Comparison of ENCODE assay signal across 1 cellular context in genomic region chr16:58513874-58514273, GRCh38.
TF ChIP-seq lines count a peak whose summit lies in the region.

No MANE protein-coding gene starts in this region.

TF ChIP-seq in GM23338, 12 proteins besides CTCF, POLR2A, EP300 and RAD21 (continued from another document):
- TF ChIP-seq, protein P1, sequence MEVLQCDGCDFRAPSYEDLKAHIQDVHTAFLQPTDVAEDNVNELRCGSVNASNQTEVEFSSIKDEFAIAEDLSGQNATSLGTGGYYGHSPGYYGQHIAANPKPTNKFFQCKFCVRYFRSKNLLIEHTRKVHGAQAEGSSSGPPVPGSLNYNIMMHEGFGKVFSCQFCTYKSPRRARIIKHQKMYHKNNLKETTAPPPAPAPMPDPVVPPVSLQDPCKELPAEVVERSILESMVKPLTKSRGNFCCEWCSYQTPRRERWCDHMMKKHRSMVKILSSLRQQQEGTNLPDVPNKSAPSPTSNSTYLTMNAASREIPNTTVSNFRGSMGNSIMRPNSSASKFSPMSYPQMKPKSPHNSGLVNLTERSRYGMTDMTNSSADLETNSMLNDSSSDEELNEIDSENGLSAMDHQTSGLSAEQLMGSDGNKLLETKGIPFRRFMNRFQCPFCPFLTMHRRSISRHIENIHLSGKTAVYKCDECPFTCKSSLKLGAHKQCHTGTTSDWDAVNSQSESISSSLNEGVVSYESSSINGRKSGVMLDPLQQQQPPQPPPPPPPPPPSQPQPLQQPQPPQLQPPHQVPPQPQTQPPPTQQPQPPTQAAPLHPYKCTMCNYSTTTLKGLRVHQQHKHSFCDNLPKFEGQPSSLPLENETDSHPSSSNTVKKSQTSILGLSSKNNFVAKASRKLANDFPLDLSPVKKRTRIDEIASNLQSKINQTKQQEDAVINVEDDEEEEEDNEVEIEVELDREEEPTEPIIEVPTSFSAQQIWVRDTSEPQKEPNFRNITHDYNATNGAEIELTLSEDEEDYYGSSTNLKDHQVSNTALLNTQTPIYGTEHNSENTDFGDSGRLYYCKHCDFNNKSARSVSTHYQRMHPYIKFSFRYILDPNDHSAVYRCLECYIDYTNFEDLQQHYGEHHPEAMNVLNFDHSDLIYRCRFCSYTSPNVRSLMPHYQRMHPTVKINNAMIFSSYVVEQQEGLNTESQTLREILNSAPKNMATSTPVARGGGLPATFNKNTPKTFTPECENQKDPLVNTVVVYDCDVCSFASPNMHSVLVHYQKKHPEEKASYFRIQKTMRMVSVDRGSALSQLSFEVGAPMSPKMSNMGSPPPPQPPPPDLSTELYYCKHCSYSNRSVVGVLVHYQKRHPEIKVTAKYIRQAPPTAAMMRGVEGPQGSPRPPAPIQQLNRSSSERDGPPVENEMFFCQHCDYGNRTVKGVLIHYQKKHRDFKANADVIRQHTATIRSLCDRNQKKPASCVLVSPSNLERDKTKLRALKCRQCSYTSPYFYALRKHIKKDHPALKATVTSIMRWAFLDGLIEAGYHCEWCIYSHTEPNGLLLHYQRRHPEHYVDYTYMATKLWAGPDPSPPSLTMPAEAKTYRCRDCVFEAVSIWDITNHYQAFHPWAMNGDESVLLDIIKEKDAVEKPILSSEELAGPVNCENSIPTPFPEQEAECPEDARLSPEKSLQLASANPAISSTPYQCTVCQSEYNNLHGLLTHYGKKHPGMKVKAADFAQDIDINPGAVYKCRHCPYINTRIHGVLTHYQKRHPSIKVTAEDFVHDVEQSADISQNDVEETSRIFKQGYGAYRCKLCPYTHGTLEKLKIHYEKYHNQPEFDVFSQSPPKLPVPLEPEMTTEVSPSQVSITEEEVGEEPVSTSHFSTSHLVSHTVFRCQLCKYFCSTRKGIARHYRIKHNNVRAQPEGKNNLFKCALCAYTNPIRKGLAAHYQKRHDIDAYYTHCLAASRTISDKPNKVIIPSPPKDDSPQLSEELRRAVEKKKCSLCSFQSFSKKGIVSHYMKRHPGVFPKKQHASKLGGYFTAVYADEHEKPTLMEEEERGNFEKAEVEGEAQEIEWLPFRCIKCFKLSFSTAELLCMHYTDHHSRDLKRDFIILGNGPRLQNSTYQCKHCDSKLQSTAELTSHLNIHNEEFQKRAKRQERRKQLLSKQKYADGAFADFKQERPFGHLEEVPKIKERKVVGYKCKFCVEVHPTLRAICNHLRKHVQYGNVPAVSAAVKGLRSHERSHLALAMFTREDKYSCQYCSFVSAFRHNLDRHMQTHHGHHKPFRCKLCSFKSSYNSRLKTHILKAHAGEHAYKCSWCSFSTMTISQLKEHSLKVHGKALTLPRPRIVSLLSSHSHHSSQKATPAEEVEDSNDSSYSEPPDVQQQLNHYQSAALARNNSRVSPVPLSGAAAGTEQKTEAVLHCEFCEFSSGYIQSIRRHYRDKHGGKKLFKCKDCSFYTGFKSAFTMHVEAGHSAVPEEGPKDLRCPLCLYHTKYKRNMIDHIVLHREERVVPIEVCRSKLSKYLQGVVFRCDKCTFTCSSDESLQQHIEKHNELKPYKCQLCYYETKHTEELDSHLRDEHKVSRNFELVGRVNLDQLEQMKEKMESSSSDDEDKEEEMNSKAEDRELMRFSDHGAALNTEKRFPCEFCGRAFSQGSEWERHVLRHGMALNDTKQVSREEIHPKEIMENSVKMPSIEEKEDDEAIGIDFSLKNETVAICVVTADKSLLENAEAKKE (CRISPR knock-in tag; IDR thresholded peaks at IDR 0.05): no peak
- TF ChIP-seq JUNB (IDR thresholded peaks at IDR 0.05; ENCODE audit: unreplicated experiment) (no peak), ZNF114 (CRISPR knock-in tag; IDR thresholded peaks at IDR 0.05) (no peak), EZH2 (IDR thresholded peaks at IDR 0.05; ENCODE audit: low read depth, unreplicated experiment) (no peak), CREB1 (CRISPR knock-in tag; IDR thresholded peaks at IDR 0.05; ENCODE audit: low read depth) (no peak)
